In genomic region chr7:85583225-85583672, GRCh38 we compare ENCODE assay signal across 18 cellular contexts.
"Had no signal": no experiment of that assay in that cellular context is flagged by ENCODE, and none has a peak within 500 bp of the region (broad histone marks: within the 10 kb centered on the region; RNA-seq: fewer than 3 reads in every experiment).

No MANE protein-coding gene starts in this region.

- H3K4me3 ChIP-seq: MG63 had no signal

- H3K9me3 ChIP-seq: MG63 had no signal

- DNase-seq: IMR-90, Karpas-422, KG1, MG63, NCI-H1092, NCI-H1105 treated with DMSO at 0.1 percent for 48 hours, NCI-H1417 treated with DMSO at 0.1 percent for 48 hours, NCI-H146, NCI-H187 treated with DMSO at 0.1 percent for 48 hours, NCI-H2029 treated with DMSO at 0.1 percent for 48 hours, NCI-H226, NCI-H446, NCI-H510A, NCI-H524 treated with DMSO at 0.1 percent for 48 hours, NCI-H69, NCI-H774, Right ventricle myocardium superior, RPMI8226 had no signal

- H3K27me3 ChIP-seq: MG63 had no signal

- H3K36me3 ChIP-seq: MG63 had no signal
